In genomic region chr17:40122944-40123810, GRCh38 we compare ENCODE assay signal across 8 cellular contexts. TPM values are rescaled to one million over a fixed set of nuclear protein-coding genes. Genes with fewer than 3 reads are reported as not detected.
DNase-seq lines count a peak whose midpoint lies in the region; ATAC-seq and TF ChIP-seq lines count a peak whose summit lies in the region.

No MANE protein-coding gene starts in this region.

- WGBS in adrenal gland, 4 donors = 0% methylated on average over 15 to 48 of the region's 48 CpGs

- H3K4me1 ChIP-seq in HUES6 (ENCODE audit: control insufficient read depth, insufficient read depth, low read length) = peaks cover 8% of the 10 kb centered on the region; the same call in 1 of the 2 replicates
- H3K4me1 ChIP-seq in adrenal gland (replicated peaks in 1 of 2) = peaks cover 19 to 33% of the 10 kb centered on the region in 2 donors

- H3K27ac ChIP-seq in HUES6 (ENCODE audit: low read depth, low read length) (peak overlapping the region; percentile 94; the same call in 1 of the 2 replicates), adrenal gland (peak overlapping the region; percentile 31 to 97 (median 93))

- peak; percentile 17 to 28 for ATAC-seq in left cardiac atrium

- H3K27me3 ChIP-seq in HUES6 (ENCODE audit: control insufficient read depth, insufficient read depth, low read length) (no peaks in the 10 kb centered on the region), adrenal gland (no peaks in the 10 kb centered on the region)

- no peak for TF ChIP-seq POLR2A in adrenal gland (IDR thresholded peaks at IDR 0.05)

- peak overlapping the region; percentile 84 for H3K9ac ChIP-seq in HUES6 (ENCODE audit: low read length)

- TF ChIP-seq CTCF in GM12874 (IDR thresholded peaks at IDR 0.05; ENCODE audit: insufficient read depth, low read depth, low read length) (0 out of 2 replicates have a peak, but pooled peaks have one; percentile 4), adrenal gland (IDR thresholded peaks at IDR 0.05) (peak in 2 of 6 experiments; percentile 5 to 11)

- intact Hi-C loops in adrenal gland (cut with DNase I) = loop anchor here in 1 of 2 donors (5.0 kb wide), 1 partner anchor 44 kb away; no protein-coding TSS in a partner anchor
- intact Hi-C loops in left cardiac atrium (cut with DNase I) = no loop called here
- intact Hi-C loops in posterior vena cava (cut with DNase I) = loop anchor here in 1 of 2 donors (5.0 kb wide), 1 partner anchor 44 kb away; no protein-coding TSS in a partner anchor

- H3K36me3 ChIP-seq in HUES6 (ENCODE audit: control insufficient read depth, insufficient read depth, low read length) (peaks cover 24% of the 10 kb centered on the region), adrenal gland (replicated peaks in 1 of 2) (peaks cover 0 to 27% of the 10 kb centered on the region in 2 donors)

- H3K9me3 ChIP-seq in HUES6 (ENCODE audit: control insufficient read depth, insufficient read depth, low read depth, low read length) = no peaks in the 10 kb centered on the region
- H3K9me3 ChIP-seq in adrenal gland (replicated peaks in 1 of 3) = no peaks in the 10 kb centered on the region

- H3K4me3 ChIP-seq in HUES6 (ENCODE audit: low read depth, low read length) = peak overlapping the region; percentile 78
- H3K4me3 ChIP-seq in adrenal gland = peak overlapping the region; percentile 70 to 99 (median 92)

- DNase-seq in A172 (ENCODE audit: low spot score) = peak; percentile 32
- peak; percentile 62 for DNase-seq in RPMI8226
- peak in 6 of 7 donors; percentile 51 to 74 (median 68) for DNase-seq in adrenal gland
- peak; percentile 49 for DNase-seq in left cardiac atrium
- DNase-seq in posterior vena cava (ENCODE audit: low spot score) = peak; percentile 84
- no peak for DNase-seq in cerebellar nuclear complex (lab: John Stamatoyannopoulos, UW)

RNA-seq across cellular contexts. Expression of gene MSL1, which starts 1.4 kb away (rescaled TPM):
- 61.3 and 64.3 TPM in 2 replicates for total RNA-seq in A172 (2014; rRNA removed; shearing (Covaris generic))
- total RNA-seq in adrenal gland (100 to 1,000 TPM in 1 of 8 donors, 10 to 100 TPM in 7; 47.8 to 100 (median 69.1) TPM), left cardiac atrium (10 to 100 TPM; 54.0 to 57.8 TPM), posterior vena cava (10 to 100 TPM; 66.7 to 68.8 TPM)
- 100 to 1,000 TPM in 2 of 3 donors, 10 to 100 TPM in 1; 74.2 to 143 (median 128) TPM for polyA plus RNA-seq in adrenal gland

RNA-seq across cellular contexts. Expression of gene CASC3, which starts 17.2 kb away (rescaled TPM):
- 44.5 and 50.1 TPM in 2 replicates for total RNA-seq in A172 (2014; rRNA removed; shearing (Covaris generic))
- 10 to 100 TPM; 36.2 to 72.4 (median 61.7) TPM for total RNA-seq in adrenal gland
- polyA plus RNA-seq in adrenal gland = 10 to 100 TPM; 36.2 to 65.1 (median 57.5) TPM
- 10 to 100 TPM; 49.6 to 53.1 TPM for total RNA-seq in left cardiac atrium
- 100 to 1,000 TPM in 1 of 2 donors, 10 to 100 TPM in 1; 99.2 to 103 TPM for total RNA-seq in posterior vena cava

RNA-seq across cellular contexts. Expression of gene NR1D1, which starts 22.8 kb away (rescaled TPM):
- total RNA-seq in A172 (2014; rRNA removed; shearing (Covaris generic)) = 1.1 and 2.2 TPM in 2 replicates
- total RNA-seq in adrenal gland = 10 to 100 TPM; 14.0 to 69.1 (median 41.4) TPM
- 10 to 100 TPM; 34.5 to 59.0 (median 36.6) TPM for polyA plus RNA-seq in adrenal gland
- total RNA-seq in left cardiac atrium = 10 to 100 TPM; 17.1 to 19.5 TPM
- 10 to 100 TPM; 20.2 to 24.2 TPM for total RNA-seq in posterior vena cava

RNA-seq across cellular contexts. Expression of gene RAPGEFL1, which starts 54.1 kb away (rescaled TPM):
- total RNA-seq in A172 (2014; rRNA removed; shearing (Covaris generic)) = 0.86 and 4.4 TPM in 2 replicates
- total RNA-seq in adrenal gland (1 to 10 TPM in 7 of 8 donors, under 1 TPM in 1; 0.24 to 5.7 (median 4.0) TPM), left cardiac atrium (1 to 10 TPM; 2.8 to 4.6 TPM), posterior vena cava (1 to 10 TPM; 4.5 to 5.2 TPM)
- polyA plus RNA-seq in adrenal gland = 10 to 100 TPM in 1 of 3 donors, 1 to 10 TPM in 2; 1.7 to 18.5 (median 7.3) TPM

Comparison
In these comparisons a context has a peak if more than half of its experiments do, and no peak if none do; other contexts are left out.
1. DNase-seq: peak in A172 (single experiment), RPMI8226 (single experiment), adrenal gland (6 of 7), left cardiac atrium (single experiment) and posterior vena cava (single experiment); none in cerebellar nuclear complex (0 of 2).